In the genomic region with DNA sequence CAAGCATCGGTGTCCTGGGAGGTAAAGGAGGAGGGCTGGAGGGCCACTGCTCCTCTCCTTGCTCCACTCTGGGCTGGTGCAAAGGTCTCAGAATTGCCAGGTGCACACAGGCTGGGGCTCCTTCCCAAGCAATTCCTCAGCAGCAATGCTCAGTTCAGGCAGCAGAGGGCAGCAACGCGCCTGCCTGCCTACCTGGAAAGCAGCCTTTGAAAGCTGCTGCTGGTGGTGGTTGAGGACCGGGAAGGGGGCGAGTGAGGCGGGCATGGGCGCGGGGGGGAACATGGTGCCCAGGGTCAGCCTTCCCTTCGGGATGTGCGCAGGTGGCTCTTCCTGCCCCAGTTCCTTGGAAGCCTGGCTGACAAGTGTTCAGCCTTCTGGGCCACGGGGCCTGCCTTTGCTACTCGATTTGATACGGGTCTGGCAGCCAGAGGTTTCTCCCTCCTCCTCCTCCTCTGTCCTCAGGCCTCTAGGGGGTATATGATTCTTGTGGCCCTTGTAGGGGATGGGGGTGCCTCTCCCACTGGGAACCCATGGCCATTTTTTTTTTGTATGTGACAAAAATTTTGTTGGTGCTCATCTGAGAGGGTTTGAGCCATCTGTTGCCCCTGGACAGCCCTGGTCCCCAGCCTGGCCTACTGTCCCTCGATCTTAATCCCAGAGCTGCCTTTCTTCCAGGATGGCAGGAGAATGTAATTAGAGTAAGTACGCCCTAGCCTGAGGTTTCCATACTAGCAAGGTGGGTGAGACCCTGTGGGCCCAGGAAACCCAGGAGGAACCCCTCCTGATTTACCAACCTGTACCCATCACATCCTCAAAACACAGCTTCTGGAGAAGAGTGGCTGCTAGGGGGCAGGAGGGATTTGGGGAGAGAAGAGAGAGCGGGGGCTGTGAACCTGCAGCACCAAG, we compare ENCODE assay signal across 8 cellular contexts. TPM values are rescaled to one million over a fixed set of nuclear protein-coding genes. Genes with fewer than 3 reads are reported as not detected.
DNase-seq lines count a peak whose midpoint lies in the region; ATAC-seq and TF ChIP-seq lines count a peak whose summit lies in the region.

No MANE protein-coding gene starts in this region.

- H3K4me3 Mint-ChIP-seq in activated CD8-positive, alpha-beta T cell treated with anti-CD3 and anti-CD28 coated beads, Interleukin-2, amount 10 ng/mL, durations not matched to agents 7 days and 5 days: peak overlapping the region; percentile 28

- H3K27me3 Mint-ChIP-seq in activated CD8-positive, alpha-beta T cell treated with anti-CD3 and anti-CD28 coated beads, Interleukin-2, amount 10 ng/mL, durations not matched to agents 7 days and 5 days (ENCODE audit: low read depth): no peaks in the 10 kb centered on the region

- no peaks in the 10 kb centered on the region for H3K9me3 Mint-ChIP-seq in activated CD8-positive, alpha-beta T cell treated with anti-CD3 and anti-CD28 coated beads, Interleukin-2, amount 10 ng/mL, durations not matched to agents 7 days and 5 days (ENCODE audit: insufficient read depth)

- CTCF ChIA-PET in GM10248 (lab: Yijun Ruan, JAX): interaction anchor here (0.6 to 12.5 kb wide), 55 partner anchors 8 to 712 kb away, joined by 3 to 152 read pairs (median 5); partner anchors contain the start of genes GTPBP2, MAD2L1BP, MRPS18A and VEGFA
- CTCF ChIA-PET in activated CD8-positive, alpha-beta T cell treated with anti-CD3 and anti-CD28 coated beads, Interleukin-2, amount 10 ng/mL, durations not matched to agents 7 days and 5 days (lab: Charles Lee): interaction anchor here (0.6 to 6.8 kb wide), 31 partner anchors 10 to 412 kb away, joined by 3 to 71 read pairs (median 6); partner anchors contain the start of genes MAD2L1BP, MRPS18A, RSPH9 and VEGFA

- DNase-seq in GM10248 (ENCODE audit: extremely low spot score) (peak; percentile 86), HPDE6-E6E7 (ENCODE audit: extremely low spot score) (peak; percentile 75), NCI-H82 (lab: John Stamatoyannopoulos, UW) (peak; percentile 90), medulla oblongata (ENCODE audit: extremely low spot score) (peak; percentile 85)
- DNase-seq in activated CD8-positive, alpha-beta T cell treated with anti-CD3 and anti-CD28 coated beads, Interleukin-2, amount 10 ng/mL, durations not matched to agents 7 days and 5 days: peak; percentile 87
- peak; percentile 70 for DNase-seq in effector CD8-positive, alpha-beta T cell (lab: John Stamatoyannopoulos, UW)
- peak; percentile 80 for DNase-seq in stimulated activated CD8-positive, alpha-beta memory T cell treated with anti-CD3 and anti-CD28 coated beads, Interleukin-15, amount 100 ng/mL, for 1 hour (ENCODE audit: low read depth)

- H3K36me3 Mint-ChIP-seq in activated CD8-positive, alpha-beta T cell treated with anti-CD3 and anti-CD28 coated beads, Interleukin-2, amount 10 ng/mL, durations not matched to agents 7 days and 5 days (ENCODE audit: low read depth): peaks cover 18% of the 10 kb centered on the region

- POLR2A ChIA-PET in GM10248 (lab: Yijun Ruan, JAX): no interaction called here
- POLR2A ChIA-PET in activated CD8-positive, alpha-beta T cell treated with anti-CD3 and anti-CD28 coated beads, Interleukin-2, amount 10 ng/mL, durations not matched to agents 7 days and 5 days (lab: Charles Lee): interaction anchor here (0.7 to 1.6 kb wide), 4 partner anchors 8 to 107 kb away, joined by 3 to 5 read pairs (median 4); partner anchors contain the start of gene MRPS18A

- ATAC-seq in activated CD8-positive, alpha-beta T cell treated with anti-CD3 and anti-CD28 coated beads, Interleukin-2, amount 10 ng/mL, durations not matched to agents 7 days and 5 days: peak; percentile 76
- no peak for ATAC-seq in HG03135 (IDR thresholded peaks at IDR 0.05; ENCODE audit: unreplicated experiment)

- peak; percentile 100 for TF ChIP-seq CTCF in GM10248 (IDR thresholded peaks at IDR 0.05; ENCODE audit: control extremely low read depth, extremely low read depth, low read depth, missing control alignments)

- H3K4me1 Mint-ChIP-seq in activated CD8-positive, alpha-beta T cell treated with anti-CD3 and anti-CD28 coated beads, Interleukin-2, amount 10 ng/mL, durations not matched to agents 7 days and 5 days (ENCODE audit: low read depth): peaks cover 49% of the 10 kb centered on the region

- peak overlapping the region; percentile 86 for H3K27ac Mint-ChIP-seq in activated CD8-positive, alpha-beta T cell treated with anti-CD3 and anti-CD28 coated beads, Interleukin-2, amount 10 ng/mL, durations not matched to agents 7 days and 5 days

RNA-seq across cellular contexts. Expression of gene MRPS18A, which starts 20.1 kb away (rescaled TPM):
- total RNA-seq in activated CD8-positive, alpha-beta T cell treated with anti-CD3 and anti-CD28 coated beads, Interleukin-2, amount 10 ng/mL, durations not matched to agents 7 days and 5 days: 10 to 100 TPM; 38.7 to 43.2 TPM

RNA-seq across cellular contexts. Expression of gene RSPH9, which starts 22.7 kb away (rescaled TPM):
- total RNA-seq in activated CD8-positive, alpha-beta T cell treated with anti-CD3 and anti-CD28 coated beads, Interleukin-2, amount 10 ng/mL, durations not matched to agents 7 days and 5 days: not detected

RNA-seq across cellular contexts. Expression of gene MAD2L1BP, which starts 31.9 kb away (rescaled TPM):
- 10 to 100 TPM; 44.2 to 44.6 TPM for total RNA-seq in activated CD8-positive, alpha-beta T cell treated with anti-CD3 and anti-CD28 coated beads, Interleukin-2, amount 10 ng/mL, durations not matched to agents 7 days and 5 days

RNA-seq across cellular contexts. Expression of gene GTPBP2, which starts 38.4 kb away (rescaled TPM):
- 10 to 100 TPM; 94.3 to 99.4 TPM for total RNA-seq in activated CD8-positive, alpha-beta T cell treated with anti-CD3 and anti-CD28 coated beads, Interleukin-2, amount 10 ng/mL, durations not matched to agents 7 days and 5 days
